In the genomic region with DNA sequence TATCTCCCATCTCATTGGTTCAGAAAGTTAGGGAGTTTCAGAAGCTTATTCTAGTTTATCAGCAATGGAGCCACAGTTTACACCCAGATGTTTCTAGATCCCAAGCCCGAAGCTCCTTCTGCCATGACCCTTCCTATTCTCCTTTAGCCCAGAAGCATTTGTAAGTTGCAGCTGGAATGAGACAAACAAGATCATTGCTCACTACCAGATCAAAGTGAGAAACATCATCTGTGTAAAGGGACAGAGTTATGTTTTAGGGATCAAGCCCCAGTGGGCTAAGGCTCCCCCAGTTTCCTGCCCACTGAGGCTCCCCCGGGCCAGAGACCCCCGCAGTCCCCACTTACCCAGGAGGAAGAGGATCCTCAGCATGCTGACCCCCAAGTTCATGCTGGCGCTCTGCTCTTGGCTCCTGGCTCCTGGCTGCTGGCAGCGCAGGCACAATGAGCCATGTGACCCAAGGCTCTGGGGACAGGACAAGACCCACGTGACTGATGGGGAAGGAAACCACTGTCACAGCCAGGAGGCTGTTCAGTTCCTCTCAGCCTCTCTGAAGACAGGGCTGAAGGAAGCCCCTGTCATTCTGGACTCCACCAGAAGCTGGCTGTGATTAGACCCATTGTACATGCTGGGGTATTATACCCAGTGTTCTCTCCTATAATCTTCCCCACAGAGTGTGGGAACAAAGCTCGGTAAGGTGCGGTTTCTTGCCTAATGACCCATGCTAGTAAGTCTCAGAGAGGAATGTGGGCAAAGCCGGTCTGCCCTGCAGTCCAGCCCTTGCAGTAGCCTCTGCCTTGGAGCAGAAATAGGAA, we compare ENCODE assay signal across 9 cellular contexts. TPM values are rescaled to one million over a fixed set of nuclear protein-coding genes. Genes with fewer than 3 reads are reported as not detected.
A peak's percentile ranks its signal among the peaks of the same experiment; 100 is the strongest.
DNase-seq lines count a peak whose midpoint lies in the region; ATAC-seq and TF ChIP-seq lines count a peak whose summit lies in the region.
"Had no signal": no experiment of that assay in that cellular context is flagged by ENCODE, and none has a peak within 500 bp of the region (broad histone marks: within the 10 kb centered on the region; RNA-seq: fewer than 3 reads in every experiment).

A gene with protein sequence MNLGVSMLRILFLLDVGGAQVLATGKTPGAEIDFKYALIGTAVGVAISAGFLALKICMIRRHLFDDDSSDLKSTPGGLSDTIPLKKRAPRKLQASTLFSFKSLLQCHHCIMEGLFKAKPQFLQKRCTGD (minus strand): TSS at position 442 of the 812 bp plus-strand sequence. CDS start 55 bp downstream, at position 387.

- no peaks in the 10 kb centered on the region for H3K9me3 Mint-ChIP-seq in activated T-helper 1 cell treated with anti-CD3 and anti-CD28 coated beads, Interleukin-12 subunit alpha, Interleukin-12 subunit beta, Interleukin-2, Interleukin-4 antibody, amounts not matched to agents 30 ng/mL and 10 ng/mL and 1 ng/mL, durations not matched to agents 14 hours and 24 hours and 36 hours

- H3K36me3 ChIP-seq in IMR-90 (ENCODE audit: control insufficient read depth, insufficient read depth, low read length) = no peaks in the 10 kb centered on the region

- in situ Hi-C loops in IMR-90 (cut with MboI; ENCODE audit: low sequenced_read_pairs) = no loop called here

- H3K27me3 Mint-ChIP-seq in activated T-helper 1 cell treated with anti-CD3 and anti-CD28 coated beads, Interleukin-12 subunit alpha, Interleukin-12 subunit beta, Interleukin-2, Interleukin-4 antibody, amounts not matched to agents 30 ng/mL and 10 ng/mL and 1 ng/mL, durations not matched to agents 14 hours and 24 hours and 36 hours (ENCODE audit: insufficient read depth) = peaks cover 17% of the 10 kb centered on the region

- no peak for TF ChIP-seq POLR2A in IMR-90 (IDR thresholded peaks at IDR 0.05; ENCODE audit: low read depth, low read length)

- H3K79me1 ChIP-seq in IMR-90 (ENCODE audit: low read depth in 1 of 2, low read length in 2 of 2) = no peaks in the 10 kb centered on the region

- H3K36me3 Mint-ChIP-seq in activated T-helper 1 cell treated with anti-CD3 and anti-CD28 coated beads, Interleukin-12 subunit alpha, Interleukin-12 subunit beta, Interleukin-2, Interleukin-4 antibody, amounts not matched to agents 30 ng/mL and 10 ng/mL and 1 ng/mL, durations not matched to agents 14 hours and 24 hours and 36 hours (ENCODE audit: low read depth) = peaks cover 2% of the 10 kb centered on the region

- H2BK15ac ChIP-seq in IMR-90 (ENCODE audit: low read depth, low read length) = no peak within 1 kb of the TSS

- H2BK120ac ChIP-seq in IMR-90 (ENCODE audit: low read depth, low read length) = peak within 1 kb of the TSS; percentile 38; the same call in 1 of the 2 replicates

- intact Hi-C loops in IMR-90 (cut with micrococcal nuclease) = no loop called here
- intact Hi-C loops in activated T-helper 1 cell treated with anti-CD3 and anti-CD28 coated beads, Interleukin-12 subunit alpha, Interleukin-12 subunit beta, Interleukin-2, Interleukin-4 antibody, amounts not matched to agents 30 ng/mL and 10 ng/mL and 1 ng/mL, durations not matched to agents 14 hours and 24 hours and 36 hours (cut with micrococcal nuclease) = no loop called here

- no peak for TF ChIP-seq CTCF in GM10248 (IDR thresholded peaks at IDR 0.05; ENCODE audit: control extremely low read depth, extremely low read depth, low read depth, missing control alignments)
- no peak for TF ChIP-seq CTCF in IMR-90 (conservative IDR thresholded peaks at IDR 0.05; ENCODE audit: low read depth, low read length)
- TF ChIP-seq CTCF in subcutaneous adipose tissue (IDR thresholded peaks at IDR 0.05; ENCODE audit: low read depth) = no peak

- H2AK9ac ChIP-seq in IMR-90 (replicated peaks; ENCODE audit: low read depth, low read length, poor library complexity) = no peak within 1 kb of the TSS

- H3K18ac ChIP-seq in IMR-90 (ENCODE audit: low read depth, low read length) = no peak within 1 kb of the TSS

- BruUV-seq in IMR-90 (replicated peaks; lab: Mats Ljungman, UMichigan) = no TSS peak

- CTCF ChIA-PET in GM10248 (lab: Yijun Ruan, JAX) (interaction anchor here (0.8 to 2.6 kb wide), 3 partner anchors 10 to 332 kb away, joined by 3 to 17 read pairs (median 4); no protein-coding TSS in a partner anchor), IMR-90 (lab: Yijun Ruan, JAX) (no interaction called here)

- H3K27me3 ChIP-seq in IMR-90 (ENCODE audit: control insufficient read depth, insufficient read depth, low read length) = peaks cover 2% of the 10 kb centered on the region; the same call in 1 of the 2 replicates

- TF ChIP-seq RAD21 in IMR-90 (IDR thresholded peaks at IDR 0.05; ENCODE audit: low read length) = no peak

- H2AK5ac ChIP-seq in IMR-90 (ENCODE audit: low read depth, low read length) = no peak within 1 kb of the TSS

- H3K9me1 ChIP-seq in IMR-90 (ENCODE audit: insufficient read depth, low read length) = peaks cover 6% of the 10 kb centered on the region; the same call in 1 of the 2 replicates

- no peak within 1 kb of the TSS for H3K56ac ChIP-seq in IMR-90 (ENCODE audit: extremely low read depth, insufficient read depth, low read length)

- H4K8ac ChIP-seq in IMR-90 (ENCODE audit: low read depth in 2 of 2, low read length in 2 of 2) = no peak within 1 kb of the TSS

- peak; percentile 68 for ATAC-seq in GM21381 (IDR thresholded peaks at IDR 0.05; ENCODE audit: unreplicated experiment)
- ATAC-seq in IMR-90 (ENCODE audit: low read depth) = no peak

- H2AFZ ChIP-seq in IMR-90 (replicated peaks; ENCODE audit: low read length, poor library complexity) = peak within 1 kb of the TSS; percentile 63

- dilution Hi-C loops in IMR-90 (cut with HindIII; ENCODE audit: low sequenced_read_pairs, unreplicated experiment) = no loop called here

- H3K4me2 ChIP-seq in IMR-90 (ENCODE audit: low read depth, low read length) = no peak within 1 kb of the TSS
- H3K4me2 ChIP-seq: KMS-11 had no signal

- H3K14ac ChIP-seq in IMR-90 (replicated peaks; ENCODE audit: low read depth, low read length) = peak within 1 kb of the TSS; percentile 69

- H3K23ac ChIP-seq in IMR-90 (ENCODE audit: low read depth, low read length) = no peak within 1 kb of the TSS

- POLR2A ChIA-PET in GM10248 (lab: Yijun Ruan, JAX) = interaction anchor here (0.5 kb wide), 1 partner anchor 377 kb away, joined by 3 read pairs; no protein-coding TSS in a partner anchor
- POLR2A ChIA-PET in IMR-90 (lab: Charles Lee; ENCODE audit: unreplicated experiment) = no interaction called here

- 90% methylated on average over 2 of the region's 9 CpGs; no CpG with 5 or more reads in 1 of the 2 experiments for WGBS in IMR-90 (ENCODE audit: extremely low coverage in 2 of 2, insufficient read length in 1 of 2), 2 experiments

- H4K5ac ChIP-seq in IMR-90 (ENCODE audit: low read depth, low read length) = no peak within 1 kb of the TSS

- H3K4me1 Mint-ChIP-seq in activated T-helper 1 cell treated with anti-CD3 and anti-CD28 coated beads, Interleukin-12 subunit alpha, Interleukin-12 subunit beta, Interleukin-2, Interleukin-4 antibody, amounts not matched to agents 30 ng/mL and 10 ng/mL and 1 ng/mL, durations not matched to agents 14 hours and 24 hours and 36 hours (ENCODE audit: low read depth) = peaks cover 55% of the 10 kb centered on the region

- H3K4ac ChIP-seq in IMR-90 (ENCODE audit: low read depth, low read length) = no peak within 1 kb of the TSS; the same call in 1 of the 2 replicates

- H4K91ac ChIP-seq in IMR-90 (ENCODE audit: insufficient read depth, low read depth, low read length) = no peak within 1 kb of the TSS

- no peak within 1 kb of the TSS for H2BK5ac ChIP-seq in IMR-90 (ENCODE audit: low read depth, low read length, poor library complexity, severe bottlenecking)

- H3K27ac ChIP-seq in IMR-90 (ENCODE audit: insufficient read depth, low read length) = no peak within 1 kb of the TSS
- H3K27ac ChIP-seq: KMS-11 had no signal

- no peaks in the 10 kb centered on the region for H3K9me3 ChIP-seq in IMR-90 (ENCODE audit: control insufficient read depth, insufficient read depth, low read length)

- H3K4me1 ChIP-seq in IMR-90 (ENCODE audit: control insufficient read depth, insufficient read depth, low read length) = no peaks in the 10 kb centered on the region; the same call in 1 of the 2 replicates

- no peaks in the 10 kb centered on the region for H4K20me1 ChIP-seq in IMR-90 (ENCODE audit: insufficient read depth, low read length)

- H2BK20ac ChIP-seq in IMR-90 (ENCODE audit: low read depth, low read length) = peak within 1 kb of the TSS; percentile 59

- H3K4me3 ChIP-seq in IMR-90 (ENCODE audit: insufficient read depth, low read depth, low read length) = no peak within 1 kb of the TSS

- peak within 1 kb of the TSS; percentile 71 for H3K4me3 Mint-ChIP-seq in activated T-helper 1 cell treated with anti-CD3 and anti-CD28 coated beads, Interleukin-12 subunit alpha, Interleukin-12 subunit beta, Interleukin-2, Interleukin-4 antibody, amounts not matched to agents 30 ng/mL and 10 ng/mL and 1 ng/mL, durations not matched to agents 14 hours and 24 hours and 36 hours

- H3K27ac Mint-ChIP-seq in activated T-helper 1 cell treated with anti-CD3 and anti-CD28 coated beads, Interleukin-12 subunit alpha, Interleukin-12 subunit beta, Interleukin-2, Interleukin-4 antibody, amounts not matched to agents 30 ng/mL and 10 ng/mL and 1 ng/mL, durations not matched to agents 14 hours and 24 hours and 36 hours = peak within 1 kb of the TSS; percentile 59

- H3K9ac ChIP-seq in IMR-90 (ENCODE audit: low read depth, low read length) = no peak within 1 kb of the TSS
- H3K9ac ChIP-seq: KMS-11 had no signal

- DNase-seq in GM10248 (ENCODE audit: extremely low spot score) (peak; percentile 72), IMR-90 (no peak), kidney glomerular epithelial cell (lab: John Stamatoyannopoulos, UW) (peak; percentile 65), NCI-H2081 treated with DMSO at 0.1 percent for 48 hours (lab: John Stamatoyannopoulos, UW) (no peak), NCI-H748 (lab: John Stamatoyannopoulos, UW; ENCODE audit: unreplicated experiment) (no peak)
- DNase-seq in activated T-helper 1 cell treated with anti-CD3 and anti-CD28 coated beads, Interleukin-12 subunit alpha, Interleukin-12 subunit beta, Interleukin-2, Interleukin-4 antibody, amounts not matched to agents 30 ng/mL and 10 ng/mL and 1 ng/mL, durations not matched to agents 14 hours and 24 hours and 36 hours (ENCODE audit: low spot score) = no peak

RNA-seq across cellular contexts. Expression of the gene that starts here (rescaled TPM):
- not detected in 2 replicates for total RNA-seq in IMR-90 (2012; rRNA removed)
- not detected in 2 replicates for polyA plus RNA-seq in IMR-90 (2012; rRNA removed)
- polyA plus RNA-seq in IMR-90 (2012; cell fraction: cytosol; rRNA removed) = not detected in 2 replicates
- 0.21 TPM in 1 of 2 replicates, not detected in the other for polyA plus RNA-seq in IMR-90 (2012; cell fraction: nucleus; rRNA removed; ENCODE audit: low replicate concordance)
- total RNA-seq in activated T-helper 1 cell treated with anti-CD3 and anti-CD28 coated beads, Interleukin-12 subunit alpha, Interleukin-12 subunit beta, Interleukin-2, Interleukin-4 antibody, amounts not matched to agents 30 ng/mL and 10 ng/mL and 1 ng/mL, durations not matched to agents 14 hours and 24 hours and 36 hours = 16.2 and 16.7 TPM in 2 replicates
- 10 to 100 TPM; 16.1 to 48.0 (median 28.3) TPM for total RNA-seq in subcutaneous adipose tissue

Comparison
In these comparisons a context has a peak if more than half of its experiments do, and no peak if none do; other contexts are left out.
1. RNA of the gene that starts here (total RNA-seq): 16.1 to 48.0 TPM in subcutaneous adipose tissue and 16.2 to 16.7 TPM in activated T-helper 1 cell treated with anti-CD3 and anti-CD28 coated beads, Interleukin-12 subunit alpha, Interleukin-12 subunit beta, Interleukin-2, Interleukin-4 antibody, amounts not matched to agents 30 ng/mL and 10 ng/mL and 1 ng/mL, durations not matched to agents 14 hours and 24 hours and 36 hours; not detected in IMR-90; every median in the first group is over 10 times any median in the second.
2. DNase-seq: peak in GM10248 (single experiment) and kidney glomerular epithelial cell (single experiment); none in IMR-90 (single experiment), activated T-helper 1 cell treated with anti-CD3 and anti-CD28 coated beads, Interleukin-12 subunit alpha, Interleukin-12 subunit beta, Interleukin-2, Interleukin-4 antibody, amounts not matched to agents 30 ng/mL and 10 ng/mL and 1 ng/mL, durations not matched to agents 14 hours and 24 hours and 36 hours (single experiment), NCI-H2081 treated with DMSO at 0.1 percent for 48 hours (single experiment) and NCI-H748 (single experiment).